Comparison of ENCODE assay signal across 29 cellular contexts in the genomic region with DNA sequence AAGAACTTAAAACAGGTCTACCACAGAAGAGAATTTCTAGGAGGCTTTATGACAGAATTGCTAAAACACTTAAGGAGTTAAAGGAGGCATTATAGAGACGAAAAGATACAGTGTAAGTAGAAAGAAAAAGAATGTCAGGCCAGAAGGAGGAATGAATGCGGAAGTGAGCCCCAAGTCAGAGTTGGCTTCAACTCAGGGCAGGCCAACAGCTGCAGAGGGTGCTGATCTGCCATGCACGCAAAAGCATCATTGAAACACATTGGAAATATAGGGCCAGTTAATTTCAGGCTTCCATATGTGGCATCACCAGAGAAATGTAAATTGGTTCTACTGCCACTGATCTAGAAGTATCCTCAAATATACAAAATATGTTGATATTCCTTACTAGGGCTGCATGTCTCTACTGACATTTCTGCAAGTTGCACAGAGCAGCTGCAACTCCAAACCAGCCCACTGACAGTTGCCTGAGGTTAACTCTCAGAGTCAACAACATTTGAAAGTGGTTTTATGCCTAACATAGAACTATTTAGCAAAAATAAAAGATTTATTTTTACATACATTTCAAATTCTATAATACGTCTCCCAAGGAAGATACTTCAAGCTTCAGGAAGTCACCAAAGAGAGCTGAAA.
"Had no signal": no experiment of that assay in that cellular context is flagged by ENCODE, and none has a peak within 500 bp of the region (broad histone marks: within the 10 kb centered on the region; RNA-seq: fewer than 3 reads in every experiment).

No MANE protein-coding gene starts in this region.

- DNase-seq: activated CD4-positive, alpha-beta T cell treated with anti-CD3 and anti-CD28 coated beads, Interleukin-2, amount 10 ng/mL, durations not matched to agents 24 days and 14 days; activated CD4-positive, alpha-beta T cell treated with anti-CD3 and anti-CD28 coated beads, Interleukin-2, amount 50 U/mL, for 4 hours; activated CD8-positive, alpha-beta T cell treated with anti-CD3 and anti-CD28 coated beads for 36 hours; activated effector memory CD4-positive, alpha-beta T cell treated with anti-CD3 and anti-CD28 coated beads, Interleukin-2, amount 50 U/mL, for 16 hours; activated naive CD4-positive, alpha-beta T cell treated with Interleukin-2 at 50 U/mL for 16 hours; activated naive CD8-positive, alpha-beta T cell treated with anti-CD3 and anti-CD28 coated beads, Interleukin-2, amount 10 ng/mL, durations not matched to agents 7 days and 5 days; activated T-cell treated with anti-CD3 and anti-CD28 coated beads, Interleukin-2, amount 50 U/mL, for 1 hour; activated T-cell treated with anti-CD3 and anti-CD28 coated beads, Interleukin-2, amount 50 U/mL, for 72 hours; amygdala; NCI-H1105; NCI-H1417 treated with DMSO at 0.1 percent for 48 hours; NCI-H187 treated with DMSO at 0.1 percent for 48 hours; NCI-H2081 treated with DMSO at 0.1 percent for 48 hours; NCI-H226; NCI-H446 treated with DMSO at 0.1 percent for 48 hours; NCI-H524; NCI-H69; NCI-H82; PC-9; SW 1271; T-helper 1 cell; T-helper 2 cell; T-helper 9 cell had no signal

- H3K9ac ChIP-seq: KMS-11 had no signal

- ATAC-seq: activated CD8-positive, alpha-beta T cell treated with anti-CD3 and anti-CD28 coated beads for 36 hours; activated T-cell treated with anti-CD3 and anti-CD28 coated beads, Interleukin-2, amount 50 U/mL, for 72 hours; activated T-helper 17 cell treated with anti-CD3 and anti-CD28 coated beads, Interleukin-2, amount 50 U/mL, for 72 hours had no signal

- H3K36me3 ChIP-seq: ascending aorta had no signal

- H3K4me1 ChIP-seq: ascending aorta had no signal

- H3K4me2 ChIP-seq: KMS-11, PC-9 had no signal

- H2AFZ ChIP-seq: PC-9 had no signal

- H3K27me3 ChIP-seq: ascending aorta had no signal

- H3K4me3 ChIP-seq: ascending aorta, PC-9 had no signal

- FAIRE-seq: RCC 7860, TTC549 had no signal

- H3K9me3 ChIP-seq: ascending aorta had no signal

- H3K27ac ChIP-seq: ascending aorta, KMS-11, PC-9, RWPE1 had no signal
